Comparison of ENCODE assay signal across 21 cellular contexts in genomic region chr7:77544523-77544922, GRCh38. TPM values are rescaled to one million over a fixed set of nuclear protein-coding genes. Genes with fewer than 3 reads are reported as not detected.
DNase-seq lines count a peak whose midpoint lies in the region; ATAC-seq, FAIRE-seq and TF ChIP-seq lines count a peak whose summit lies in the region.
"Had no signal": no experiment of that assay in that cellular context is flagged by ENCODE, and none has a peak within 500 bp of the region (broad histone marks: within the 10 kb centered on the region; RNA-seq: fewer than 3 reads in every experiment).

No MANE protein-coding gene starts in this region.

- H2AK5ac ChIP-seq in trophoblast cell (ENCODE audit: low read length) = no peak overlapping the region

- H3K36me3 ChIP-seq in GM23338 (ENCODE audit: insufficient read depth) (no peaks in the 10 kb centered on the region), astrocyte (ENCODE audit: insufficient read depth, low read length) (peaks cover 2% of the 10 kb centered on the region), trophoblast cell (ENCODE audit: control insufficient read depth in 1 of 2, insufficient read depth in 2 of 2, low read length in 2 of 2) (peaks cover 3% of the 10 kb centered on the region in 2 experiments)

- peak overlapping the region; percentile 96 for H3K4ac ChIP-seq in trophoblast cell (ENCODE audit: low read depth, low read length)

- H4K12ac ChIP-seq in trophoblast cell (ENCODE audit: low read depth, low read length) = no peak overlapping the region

- no peaks in the 10 kb centered on the region for H3K9me2 ChIP-seq in GM23338 (ENCODE audit: insufficient read depth)

- H3K23ac ChIP-seq in trophoblast cell (ENCODE audit: low read length) = no peak overlapping the region

- H3K9ac ChIP-seq in astrocyte (ENCODE audit: low read length) = no peak overlapping the region
- no peak overlapping the region for H3K9ac ChIP-seq in trophoblast cell (ENCODE audit: low read length)

- TF ChIP-seq CTCF in GM23338 (conservative IDR thresholded peaks at IDR 0.05; ENCODE audit: low read depth in 2 of 2) (no peak), astrocyte (IDR thresholded peaks at IDR 0.05; ENCODE audit: insufficient read depth, low read depth, low read length) (no peak)

- H2AFZ ChIP-seq in GM23338 (no peak overlapping the region), astrocyte (ENCODE audit: low read depth, low read length) (no peak overlapping the region), trophoblast cell (ENCODE audit: insufficient read depth, low read length, poor library complexity) (no peak overlapping the region)
- H2AFZ ChIP-seq: PC-9 had no signal

- no CpG with 5 or more reads among the region's 2 CpGs for WGBS in trophoblast cell (ENCODE audit: extremely low coverage, insufficient coverage, insufficient read length)

- DNase-seq in GM23338 (ENCODE audit: low spot score) (no peak), astrocyte (ENCODE audit: low read depth) (no peak), immature natural killer cell (no peak), trophoblast cell (no peak), NCI-H146 (lab: John Stamatoyannopoulos, UW) (no peak), NCI-H1048 (lab: John Stamatoyannopoulos, UW) (no peak), NCI-H748 treated with DMSO at 0.1 percent for 48 hours (lab: John Stamatoyannopoulos, UW) (no peak)
- DNase-seq: DND-41, Kasumi-1, NCI-H1105 treated with DMSO at 0.1 percent for 48 hours, NCI-H1930, NCI-H2171, NCI-H446, NCI-H774, PC-9 had no signal

- H3K18ac ChIP-seq in trophoblast cell (ENCODE audit: low read length) = no peak overlapping the region

- H3K4me3 Mint-ChIP-seq in GM23338 = no peak overlapping the region
- no peak overlapping the region for H3K4me3 Mint-ChIP-seq in astrocyte (ENCODE audit: unreplicated experiment)
- peak overlapping the region; percentile 47 to 75 (median 57) for H3K4me3 Mint-ChIP-seq in immature natural killer cell
- H3K4me3 Mint-ChIP-seq: IgD-negative memory B cell had no signal

- H3K27ac Mint-ChIP-seq in GM23338 = no peak overlapping the region
- no peak overlapping the region for H3K27ac Mint-ChIP-seq in astrocyte (ENCODE audit: unreplicated experiment)
- peak overlapping the region; percentile 70 to 97 (median 90) for H3K27ac Mint-ChIP-seq in immature natural killer cell

- no peak overlapping the region for H3K27ac ChIP-seq in GM23338 (ENCODE audit: low read depth)
- H3K27ac ChIP-seq in astrocyte (ENCODE audit: low read depth, low read length) = no peak overlapping the region
- H3K27ac ChIP-seq in trophoblast cell (ENCODE audit: low read depth, low read length) = no peak overlapping the region
- H3K27ac ChIP-seq: C4-2B, PC-9, SJSA1 had no signal

- H4K91ac ChIP-seq in trophoblast cell (ENCODE audit: low read depth, low read length) = no peak overlapping the region

- no peak overlapping the region for H2BK12ac ChIP-seq in trophoblast cell (ENCODE audit: low read length)

- H4K20me1 ChIP-seq in GM23338 (replicated peaks; ENCODE audit: insufficient read depth) (peaks cover 92% of the 10 kb centered on the region), astrocyte (ENCODE audit: insufficient read depth, low read length) (peaks cover 98% of the 10 kb centered on the region)

- no peaks in the 10 kb centered on the region; the same call in 2 of the 3 replicates for H3K9me3 Mint-ChIP-seq in GM23338
- no peaks in the 10 kb centered on the region for H3K9me3 Mint-ChIP-seq in astrocyte (ENCODE audit: unreplicated experiment)
- H3K9me3 Mint-ChIP-seq in immature natural killer cell = no peaks in the 10 kb centered on the region

- 0 out of 2 replicates have a peak overlapping the region, but pooled peaks have one; percentile 11 for H3K4me2 ChIP-seq in GM23338
- peak overlapping the region; percentile 13 for H3K4me2 ChIP-seq in astrocyte (ENCODE audit: low read length)
- no peak overlapping the region for H3K4me2 ChIP-seq in trophoblast cell (ENCODE audit: low read length)

- peaks cover 67% of the 10 kb centered on the region for H3K4me1 Mint-ChIP-seq in GM23338
- H3K4me1 Mint-ChIP-seq in astrocyte (ENCODE audit: low read depth, unreplicated experiment) = peaks cover 51% of the 10 kb centered on the region
- peaks cover 92 to 96% of the 10 kb centered on the region in 2 donors for H3K4me1 Mint-ChIP-seq in immature natural killer cell

- H3F3A ChIP-seq in GM23338 (replicated peaks; ENCODE audit: low read depth) = no peaks in the 10 kb centered on the region

- H3K27me3 Mint-ChIP-seq in GM23338 (ENCODE audit: insufficient read depth, low read depth, poor library complexity) (peaks cover 3% of the 10 kb centered on the region), astrocyte (ENCODE audit: low read depth, unreplicated experiment) (no peaks in the 10 kb centered on the region), immature natural killer cell (ENCODE audit: low read depth in 3 of 3) (peaks cover 0 to 7% (median 4%) of the 10 kb centered on the region in 3 donors)
- H3K27me3 Mint-ChIP-seq: IgD-negative memory B cell had no signal

- no peak overlapping the region for H2BK5ac ChIP-seq in trophoblast cell (ENCODE audit: low read depth, low read length, poor library complexity)

- H4K8ac ChIP-seq in trophoblast cell (ENCODE audit: low read depth, low read length) = no peak overlapping the region

- H3K36me3 Mint-ChIP-seq in GM23338 (ENCODE audit: low read depth) (peaks cover 12% of the 10 kb centered on the region; the same call in 2 of the 3 replicates), astrocyte (ENCODE audit: low read depth, unreplicated experiment) (peaks cover 3% of the 10 kb centered on the region), immature natural killer cell (peaks cover 0 to 4% (median 0%) of the 10 kb centered on the region in 3 donors)

- H3K4me1 ChIP-seq in GM23338 (ENCODE audit: insufficient read depth) = peaks cover 71% of the 10 kb centered on the region
- peaks cover 5% of the 10 kb centered on the region for H3K4me1 ChIP-seq in astrocyte (ENCODE audit: insufficient read depth, low read length)
- peaks cover 8 to 11% of the 10 kb centered on the region in 2 experiments for H3K4me1 ChIP-seq in trophoblast cell (ENCODE audit: control insufficient read depth in 1 of 2, insufficient read depth in 2 of 2, low read length in 2 of 2)

- FAIRE-seq in astrocyte (lab: Jason Lieb, UNC) = no peak
- FAIRE-seq: G401.6, GM12892, H54 had no signal

- no peak overlapping the region for H2BK120ac ChIP-seq in trophoblast cell (ENCODE audit: insufficient read depth, low read length, poor library complexity)

- H3K79me1 ChIP-seq in trophoblast cell (ENCODE audit: low read length) = peaks cover 4% of the 10 kb centered on the region

- no peak for ATAC-seq in GM23338

- peaks cover 100% of the 10 kb centered on the region for H3K79me2 ChIP-seq in GM23338 (replicated peaks; ENCODE audit: insufficient read depth)
- peaks cover 100% of the 10 kb centered on the region for H3K79me2 ChIP-seq in astrocyte (ENCODE audit: insufficient read depth, low read length)
- H3K79me2 ChIP-seq in trophoblast cell (ENCODE audit: control insufficient read depth, insufficient read depth, low read length, poor library complexity) = peaks cover 16% of the 10 kb centered on the region

- H3K4me3 ChIP-seq in GM23338 = no peak overlapping the region; the same call in 1 of the 2 replicates
- H3K4me3 ChIP-seq in astrocyte (ENCODE audit: insufficient read depth, low read depth, low read length) = no peak overlapping the region
- H3K4me3 ChIP-seq in trophoblast cell (ENCODE audit: low read depth, low read length) = no peak overlapping the region
- H3K4me3 ChIP-seq: PC-9, SJSA1 had no signal

- no peaks in the 10 kb centered on the region for H3K27me3 ChIP-seq in GM23338 (ENCODE audit: insufficient read depth)
- H3K27me3 ChIP-seq in astrocyte (ENCODE audit: insufficient read depth, low read length) = no peaks in the 10 kb centered on the region
- no peaks in the 10 kb centered on the region for H3K27me3 ChIP-seq in trophoblast cell (ENCODE audit: insufficient read depth, low read length)
- H3K27me3 ChIP-seq: SJSA1 had no signal

- H3K14ac ChIP-seq in trophoblast cell (ENCODE audit: low read length) = no peak overlapping the region

- H3K9me3 ChIP-seq in astrocyte (ENCODE audit: insufficient read depth, low read depth, low read length) = no peaks in the 10 kb centered on the region
- no peaks in the 10 kb centered on the region for H3K9me3 ChIP-seq in trophoblast cell (ENCODE audit: insufficient read depth, low read depth, low read length)
- H3K9me3 ChIP-seq: SJSA1 had no signal

TF ChIP-seq in GM23338, 12 proteins besides CTCF, POLR2A, EP300 and RAD21 (continues in another document):
- no peak for TF ChIP-seq ETS1 (IDR thresholded peaks at IDR 0.05)

RNA-seq across cellular contexts. Expression of gene PTPN12, which starts 7.4 kb away (rescaled TPM):
- 131 and 187 TPM in 2 replicates for total RNA-seq in GM23338 (2014; rRNA removed; shearing (Covaris generic))
- polyA plus RNA-seq in GM23338 (2016; fragmentation: Nextera tagmentation; extraction: Ambion mirVana) (55.1 and 58.8 TPM in 2 replicates), immature natural killer cell (10 to 100 TPM; 26.4 to 52.7 (median 44.4) TPM)
- 95.2 and 111 TPM in 2 replicates for total RNA-seq in astrocyte
- polyA plus RNA-seq in trophoblast cell (2013) = 105 and 109 TPM in 2 replicates

Comparison
In these comparisons a context has a peak if more than half of its experiments do, and no peak if none do; other contexts are left out.
1. H3K27ac Mint-ChIP-seq: peak in immature natural killer cell (6 of 6); none in GM23338 (single experiment) and astrocyte (single experiment).
2. H3K4me3 Mint-ChIP-seq: peak in immature natural killer cell (5 of 5); none in GM23338 (single experiment) and astrocyte (single experiment).